In the genomic region with DNA sequence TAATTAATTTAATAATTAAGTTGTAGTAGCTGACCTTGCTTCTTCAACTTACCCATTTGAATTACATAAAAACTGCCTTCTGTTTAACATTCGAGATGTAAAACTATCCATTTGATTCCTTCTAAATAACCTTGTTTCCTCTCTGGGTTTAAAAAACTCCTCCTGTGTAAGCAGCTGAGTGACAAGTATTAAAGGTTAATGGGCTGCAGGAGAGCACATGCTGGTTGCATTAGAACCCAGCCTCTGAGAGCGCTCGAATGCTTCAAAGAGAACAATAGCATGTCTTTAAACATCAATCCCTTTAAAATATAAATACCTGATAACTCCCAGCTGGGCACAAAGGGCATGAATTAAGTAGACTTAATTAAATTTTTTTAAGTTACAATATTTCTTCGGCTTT, we compare ENCODE assay signal across 20 cellular contexts.
"Had no signal": no experiment of that assay in that cellular context is flagged by ENCODE, and none has a peak within 500 bp of the region (broad histone marks: within the 10 kb centered on the region; RNA-seq: fewer than 3 reads in every experiment).

No MANE protein-coding gene starts in this region.

- ATAC-seq: effector memory CD8-positive, alpha-beta T cell; gastroesophageal sphincter; left colon; natural killer cell; psoas muscle; right lobe of liver; stimulated activated memory B cell treated with anti-CD40 and anti-IgM and Interleukin-4, amounts not matched to agents 10 μg/mL and 1 μg/mL and 100 μg/mL, for 72 hours; upper lobe of right lung had no signal

- H3K27me3 Mint-ChIP-seq: dendritic cell treated with granulocyte-macrophage colony-stimulating factor and Interleukin-4, amounts not matched to agents 40 ng/mL and 50 ng/mL, for 4 days; effector memory CD8-positive, alpha-beta T cell; stimulated activated memory B cell treated with anti-CD40 and anti-IgM and Interleukin-4, amounts not matched to agents 10 μg/mL and 1 μg/mL and 100 μg/mL, for 72 hours; stimulated activated naive CD8-positive, alpha-beta T cell treated with anti-CD3 and anti-CD28 coated beads, Interleukin-15, Interleukin-2, amounts not matched to agents 100 ng/mL and 50 ng/mL, for 24 hours had no signal

- H3K9me3 ChIP-seq: esophagus muscularis mucosa, gastroesophageal sphincter, neutrophil, psoas muscle, right lobe of liver, tibial artery, upper lobe of right lung, vagina had no signal

- H3K4me3 Mint-ChIP-seq: dendritic cell treated with granulocyte-macrophage colony-stimulating factor and Interleukin-4, amounts not matched to agents 40 ng/mL and 50 ng/mL, for 4 days; effector memory CD8-positive, alpha-beta T cell; mesothelial cell of epicardium; natural killer cell; stimulated activated memory B cell treated with anti-CD40 and anti-IgM and Interleukin-4, amounts not matched to agents 10 μg/mL and 1 μg/mL and 100 μg/mL, for 72 hours; stimulated activated naive CD8-positive, alpha-beta T cell treated with anti-CD3 and anti-CD28 coated beads, Interleukin-15, Interleukin-2, amounts not matched to agents 100 ng/mL and 50 ng/mL, for 24 hours had no signal

- DNase-seq: effector memory CD8-positive, alpha-beta T cell; glutamatergic neuron; left colon; natural killer cell; psoas muscle; retina; right lobe of liver; stimulated activated CD4-positive, alpha-beta T cell treated with anti-CD3 and anti-CD28 coated beads, Interleukin-4, amount 100 ng/mL, for 1 hour; stimulated activated CD8-positive, alpha-beta memory T cell treated with anti-CD3 and anti-CD28 coated beads, Interleukin-4, amount 100 ng/mL, for 48 hours; tibial artery; upper lobe of right lung had no signal

- H3K4me1 ChIP-seq: esophagus muscularis mucosa, gastroesophageal sphincter, right lobe of liver, tibial artery, upper lobe of right lung, vagina had no signal

- H3K4me1 Mint-ChIP-seq: natural killer cell; stimulated activated memory B cell treated with anti-CD40 and anti-IgM and Interleukin-4, amounts not matched to agents 10 μg/mL and 1 μg/mL and 100 μg/mL, for 72 hours had no signal

- H3K36me3 Mint-ChIP-seq: mesothelial cell of epicardium; natural killer cell; stimulated activated memory B cell treated with anti-CD40 and anti-IgM and Interleukin-4, amounts not matched to agents 10 μg/mL and 1 μg/mL and 100 μg/mL, for 72 hours had no signal

- H3K4me3 ChIP-seq: esophagus muscularis mucosa, gastroesophageal sphincter, psoas muscle, right lobe of liver, tibial artery, upper lobe of right lung, vagina had no signal

- H3K27ac Mint-ChIP-seq: dendritic cell treated with granulocyte-macrophage colony-stimulating factor and Interleukin-4, amounts not matched to agents 40 ng/mL and 50 ng/mL, for 4 days; effector memory CD8-positive, alpha-beta T cell; natural killer cell; stimulated activated memory B cell treated with anti-CD40 and anti-IgM and Interleukin-4, amounts not matched to agents 10 μg/mL and 1 μg/mL and 100 μg/mL, for 72 hours; stimulated activated naive CD8-positive, alpha-beta T cell treated with anti-CD3 and anti-CD28 coated beads, Interleukin-15, Interleukin-2, amounts not matched to agents 100 ng/mL and 50 ng/mL, for 24 hours had no signal

- H3K36me3 ChIP-seq: esophagus muscularis mucosa, gastroesophageal sphincter, neutrophil, right lobe of liver, tibial artery, upper lobe of right lung, vagina had no signal

- H3K27ac ChIP-seq: epithelial cell of prostate, esophagus muscularis mucosa, gastroesophageal sphincter, neutrophil, psoas muscle, right lobe of liver, tibial artery, upper lobe of right lung, vagina had no signal

- H3K27me3 ChIP-seq: esophagus muscularis mucosa, gastroesophageal sphincter, neutrophil, right lobe of liver, tibial artery, upper lobe of right lung, vagina had no signal

- H3K9me3 Mint-ChIP-seq: dendritic cell treated with granulocyte-macrophage colony-stimulating factor and Interleukin-4, amounts not matched to agents 40 ng/mL and 50 ng/mL, for 4 days; effector memory CD8-positive, alpha-beta T cell; mesothelial cell of epicardium; stimulated activated memory B cell treated with anti-CD40 and anti-IgM and Interleukin-4, amounts not matched to agents 10 μg/mL and 1 μg/mL and 100 μg/mL, for 72 hours; stimulated activated naive CD8-positive, alpha-beta T cell treated with anti-CD3 and anti-CD28 coated beads, Interleukin-15, Interleukin-2, amounts not matched to agents 100 ng/mL and 50 ng/mL, for 24 hours had no signal
